Comparison of ENCODE assay signal across 8 cellular contexts in the genomic region with DNA sequence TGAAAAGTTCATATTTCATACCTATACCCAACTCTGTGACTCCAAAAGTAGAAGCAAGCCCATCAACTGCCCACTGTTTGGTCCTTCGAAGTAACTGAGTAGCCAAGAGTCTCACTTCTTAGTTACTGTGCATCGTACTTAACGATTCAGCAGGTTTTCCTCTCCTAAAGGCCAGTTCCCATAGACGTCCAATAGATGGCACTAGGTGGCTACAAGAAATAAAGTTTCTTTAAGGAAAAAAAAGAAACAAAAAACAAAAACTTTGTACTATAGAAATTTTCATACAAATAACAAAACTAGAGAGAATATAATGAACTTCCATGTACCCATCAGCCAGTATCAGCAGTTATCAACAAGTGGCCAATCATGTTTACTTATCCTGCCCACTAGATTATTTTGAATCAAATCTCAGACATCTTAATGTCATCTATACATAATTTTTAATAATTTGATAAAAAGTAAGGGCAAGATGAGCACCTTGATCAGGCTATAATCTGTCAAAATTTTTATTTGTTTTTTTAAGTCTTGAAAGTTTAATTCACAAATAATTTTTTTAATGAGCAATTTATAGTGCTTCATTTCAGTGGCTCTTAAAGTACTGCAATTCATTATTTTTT.
A peak's percentile ranks its signal among the peaks of the same experiment; 100 is the strongest.
DNase-seq lines count a peak whose midpoint lies in the region; ATAC-seq and TF ChIP-seq lines count a peak whose summit lies in the region.

No MANE protein-coding gene starts in this region.

- no peaks in the 10 kb centered on the region for H3K36me3 ChIP-seq in WERI-Rb-1
- H3K36me3 ChIP-seq in right atrium auricular region: no peaks in the 10 kb centered on the region

- no peaks in the 10 kb centered on the region for H3K27me3 ChIP-seq in WERI-Rb-1 (ENCODE audit: insufficient read depth, low read depth, severe bottlenecking)
- no peaks in the 10 kb centered on the region for H3K27me3 ChIP-seq in right atrium auricular region

- no peak overlapping the region for H3K4me3 ChIP-seq in NB4 (ENCODE audit: low read depth, low read length)
- no peak overlapping the region for H3K4me3 ChIP-seq in WERI-Rb-1 (ENCODE audit: low read depth, low read length)
- H3K4me3 ChIP-seq in right atrium auricular region: no peak overlapping the region

- peak; percentile 66 for ATAC-seq in GM18909 (IDR thresholded peaks at IDR 0.05; ENCODE audit: poor library complexity, unreplicated experiment)
- ATAC-seq in GM18873 (IDR thresholded peaks at IDR 0.05; ENCODE audit: low FRiP score, unreplicated experiment): no peak
- ATAC-seq in GM21576 (IDR thresholded peaks at IDR 0.05; ENCODE audit: unreplicated experiment): no peak

- no peaks in the 10 kb centered on the region for H3K4me1 ChIP-seq in right atrium auricular region

- H3K9me3 ChIP-seq in WERI-Rb-1 (ENCODE audit: severe bottlenecking) (no peaks in the 10 kb centered on the region), right atrium auricular region (no peaks in the 10 kb centered on the region)

- TF ChIP-seq CTCF in NB4 (IDR thresholded peaks at IDR 0.05; ENCODE audit: low read depth, low read length) (peak; percentile 68), WERI-Rb-1 (IDR thresholded peaks at IDR 0.05; ENCODE audit: low read depth, low read length) (peak; percentile 42; the same call in 1 of the 2 replicates), right atrium auricular region (IDR thresholded peaks at IDR 0.05) (peak; percentile 61 to 74)

- DNase-seq in COR-L47 (lab: John Stamatoyannopoulos, UW): peak; percentile 30
- peak; percentile 74 for DNase-seq in NB4 (ENCODE audit: low read depth)
- DNase-seq in WERI-Rb-1: peak; percentile 16
- DNase-seq in right atrium auricular region (ENCODE audit: low spot score): no peak
- DNase-seq in smooth muscle cell of the brain vasculature (ENCODE audit: low read depth, low spot score): peak; percentile 43

- no peak overlapping the region for H3K27ac ChIP-seq in WERI-Rb-1
- H3K27ac ChIP-seq in right atrium auricular region: no peak overlapping the region

- no peak for TF ChIP-seq POLR2A in NB4 (IDR thresholded peaks at IDR 0.05; ENCODE audit: extremely low read depth, insufficient read length)
